Comparison of ENCODE assay signal across 11 cellular contexts in the genomic region with DNA sequence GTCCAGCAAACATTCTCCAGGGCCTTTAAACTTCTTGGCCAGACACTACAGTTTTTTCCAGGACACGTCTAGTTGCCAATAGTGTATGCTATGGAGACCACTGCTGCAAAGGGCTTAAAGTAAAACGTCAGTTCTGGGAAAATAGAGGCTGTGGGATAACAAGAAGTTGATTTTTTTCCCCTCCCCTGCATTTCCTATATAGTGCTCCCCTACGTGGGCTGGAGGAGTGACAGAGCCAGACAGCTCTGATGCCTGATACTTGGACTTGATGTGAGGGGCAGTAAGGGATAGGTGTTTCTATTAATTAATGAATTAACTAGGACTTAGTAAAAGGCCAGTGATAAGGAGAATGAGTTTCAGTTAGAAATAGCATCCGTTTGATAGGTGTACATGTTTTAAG. TPM values are rescaled to one million over a fixed set of nuclear protein-coding genes. Genes with fewer than 3 reads are reported as not detected.
DNase-seq lines count a peak whose midpoint lies in the region; ATAC-seq, FAIRE-seq and TF ChIP-seq lines count a peak whose summit lies in the region.
"Had no signal": no experiment of that assay in that cellular context is flagged by ENCODE, and none has a peak within 500 bp of the region (broad histone marks: within the 10 kb centered on the region; RNA-seq: fewer than 3 reads in every experiment).

No MANE protein-coding gene starts in this region.

- no peak for TF ChIP-seq RAD21 in A549 (conservative IDR thresholded peaks at IDR 0.05 in 1 of 2, IDR thresholded peaks at IDR 0.05 in 1 of 2)

- ATAC-seq in A549 (no peak), HG03520 (IDR thresholded peaks at IDR 0.05; ENCODE audit: unreplicated experiment) (no peak), GM19351 (IDR thresholded peaks at IDR 0.05; ENCODE audit: unreplicated experiment) (no peak)

- TF ChIP-seq CTCF in A549 (IDR thresholded peaks at IDR 0.05) (no peak), Loucy (conservative IDR thresholded peaks at IDR 0.05; ENCODE audit: low read length) (no peak; the same call in 1 of the 2 replicates), endodermal cell (conservative IDR thresholded peaks at IDR 0.05) (no peak), nephron progenitor cell (IDR thresholded peaks at IDR 0.05) (no peak)

- no peak overlapping the region for H2AFZ ChIP-seq in Loucy (ENCODE audit: low read length)

- TF ChIP-seq POLR2A in A549 (IDR thresholded peaks at IDR 0.05; ENCODE audit: low read length) = no peak

- H3K27ac ChIP-seq in A549 (peak overlapping the region in 1 of 2 experiments; percentile 37; a peak in 1 of 6 replicates), endodermal cell (ENCODE audit: low read depth, low read length) (no peak overlapping the region)

- peak overlapping the region; percentile 82 for H3K4me3 Mint-ChIP-seq in endodermal cell
- peak overlapping the region; percentile 83 for H3K4me3 Mint-ChIP-seq in nephron progenitor cell

- H3K79me2 ChIP-seq in Loucy (ENCODE audit: insufficient read depth, low read length) = peaks cover 76% of the 10 kb centered on the region

- H3K4me1 ChIP-seq in A549 (peaks cover 33% of the 10 kb centered on the region), Loucy (ENCODE audit: insufficient read depth, low read length, poor library complexity, severe bottlenecking) (peaks cover 66% of the 10 kb centered on the region), endodermal cell (ENCODE audit: control insufficient read depth, insufficient read depth, low read length) (no peaks in the 10 kb centered on the region)

- H3K9me3 ChIP-seq in A549 (0 out of 3 replicates have a peak, but pooled peaks cover 2% of the 10 kb centered on the region), Loucy (ENCODE audit: insufficient read depth, low read depth, low read length) (no peaks in the 10 kb centered on the region), endodermal cell (ENCODE audit: control insufficient read depth, low read length) (peaks cover 5% of the 10 kb centered on the region)

- H3K27me3 Mint-ChIP-seq in endodermal cell (ENCODE audit: insufficient read depth) (peaks cover 22% of the 10 kb centered on the region), nephron progenitor cell (ENCODE audit: low read depth, poor library complexity) (peaks cover 24% of the 10 kb centered on the region)

- H3K27me3 ChIP-seq in Loucy (ENCODE audit: insufficient read depth, low read length, poor library complexity, severe bottlenecking) (peaks cover 5% of the 10 kb centered on the region), endodermal cell (ENCODE audit: control insufficient read depth, insufficient read depth, low read length, poor library complexity, severe bottlenecking) (peaks cover 22% of the 10 kb centered on the region)

- H3K36me3 ChIP-seq in Loucy (ENCODE audit: insufficient read depth, low read length) = no peaks in the 10 kb centered on the region
- peaks cover 11% of the 10 kb centered on the region for H3K36me3 ChIP-seq in endodermal cell (ENCODE audit: control insufficient read depth, insufficient read depth, low read length)

- DNase-seq in A549 (ENCODE audit: low read depth in 1 of 2, low spot score in 1 of 2) = no peak
- DNase-seq in endodermal cell = peak; percentile 36
- no peak for DNase-seq in nephron progenitor cell
- no peak for DNase-seq in NCI-H1694 (lab: John Stamatoyannopoulos, UW)
- no peak for DNase-seq in 8988T
- DNase-seq: Calu3 had no signal

- H3K36me3 Mint-ChIP-seq in endodermal cell (ENCODE audit: low read depth) = peaks cover 21% of the 10 kb centered on the region
- H3K36me3 Mint-ChIP-seq in nephron progenitor cell (ENCODE audit: low read depth) = peaks cover 23% of the 10 kb centered on the region

- H3F3A ChIP-seq in Loucy (ENCODE audit: low read depth) = no peaks in the 10 kb centered on the region

- POLR2A ChIA-PET in A549 (lab: Yijun Ruan, JAX) = no interaction called here

- CTCF ChIA-PET in A549 (lab: Yijun Ruan, JAX) = interaction anchor here (1.1 kb wide), 1 partner anchor 72 kb away, joined by 4 read pairs; no protein-coding TSS in a partner anchor

- H3K27ac Mint-ChIP-seq in endodermal cell = no peak overlapping the region
- no peak overlapping the region for H3K27ac Mint-ChIP-seq in nephron progenitor cell

- TF ChIP-seq EP300 in A549 (IDR thresholded peaks at IDR 0.05) = no peak

- H3K4me1 Mint-ChIP-seq in endodermal cell (peaks cover 26% of the 10 kb centered on the region), nephron progenitor cell (peaks cover 47% of the 10 kb centered on the region)

- H3K9me3 Mint-ChIP-seq in endodermal cell (no peaks in the 10 kb centered on the region), nephron progenitor cell (no peaks in the 10 kb centered on the region)

- H3K9ac ChIP-seq in Loucy (ENCODE audit: low read depth, low read length, poor library complexity, severe bottlenecking) (peak overlapping the region; percentile 98), endodermal cell (ENCODE audit: extremely low read depth, low read length, poor library complexity, severe bottlenecking) (peak overlapping the region; percentile 1)

- H3K4me3 ChIP-seq in A549 = no peak overlapping the region
- peak overlapping the region; percentile 99 for H3K4me3 ChIP-seq in Loucy (ENCODE audit: low read length, poor library complexity, severe bottlenecking)
- peak overlapping the region; percentile 99 for H3K4me3 ChIP-seq in endodermal cell (ENCODE audit: low read length)

- H3K4me2 ChIP-seq in A549 (peak overlapping the region; percentile 89), Loucy (ENCODE audit: low read depth, low read length, poor library complexity, severe bottlenecking) (peak overlapping the region; percentile 80)

- no peak for FAIRE-seq in A549 (lab: Jason Lieb, UNC)
- FAIRE-seq: colon had no signal

- WGBS in A549 (ENCODE audit: missing lambda C conversion rate) = 60% methylated on average over 4 of the region's 4 CpGs
- 70 to 97% methylated on average over 3 to 4 of the region's 4 CpGs for WGBS in endodermal cell (ENCODE audit: insufficient coverage in 1 of 2, insufficient read length in 1 of 2), 2 experiments

- H4K20me1 ChIP-seq in Loucy (ENCODE audit: insufficient read depth, low read length, poor library complexity, severe bottlenecking) = peaks cover 14% of the 10 kb centered on the region

- no peaks in the 10 kb centered on the region for H3K9me2 ChIP-seq in Loucy (replicated peaks; ENCODE audit: low read depth, low read length)

TF ChIP-seq in A549, 52 proteins besides CTCF, POLR2A, EP300 and RAD21 (continues in another document):
- TF ChIP-seq FOXS1 (CRISPR knock-in tag; IDR thresholded peaks at IDR 0.05) (no peak), RARB (CRISPR knock-in tag; IDR thresholded peaks at IDR 0.05) (no peak), EHMT2 (IDR thresholded peaks at IDR 0.05; ENCODE audit: low read depth) (no peak), RFX5 (IDR thresholded peaks at IDR 0.05) (no peak), RCOR1 (IDR thresholded peaks at IDR 0.05; ENCODE audit: low read depth, low read length) (no peak), ATOH8 (CRISPR knock-in tag; IDR thresholded peaks at IDR 0.05; ENCODE audit: low read depth) (no peak), ELK1 (IDR thresholded peaks at IDR 0.05; ENCODE audit: low read depth, low read length) (no peak), EHF (CRISPR knock-in tag; IDR thresholded peaks at IDR 0.05) (no peak)

RNA-seq across cellular contexts. Expression of gene ACVR1B, which starts 2.4 kb away (rescaled TPM):
- polyA plus RNA-seq in A549 (2011; rRNA removed) (18.4 and 20.1 TPM in 2 replicates), A549 (2017; fragmentation: RNase III; extraction: RNeasy Plus Mini Kit Qiagen cat#74134 plus additional on column Dnase treatment) (13.2 to 15.2 TPM (median 14.6 TPM) in 3 replicates)
- polyA plus RNA-seq in A549 (2012; cell fraction: cytosol; rRNA removed) = 12.9 and 16.6 TPM in 2 replicates
- 16.8 and 19.9 TPM in 2 replicates for polyA plus RNA-seq in A549 (2012; cell fraction: nucleus; rRNA removed)
- polyA minus RNA-seq in A549 (2011; rRNA and poly(A)+ RNA removed) = 20.2 and 24.6 TPM in 2 replicates
- total RNA-seq in endodermal cell = 10 to 100 TPM; 48.6 to 59.3 TPM
- polyA plus RNA-seq in endodermal cell (2013, experiment 1 of 2) = 33.5 TPM
- 28.8 TPM for polyA plus RNA-seq in endodermal cell (2013, experiment 2 of 2)

RNA-seq across cellular contexts. Expression of gene ACVRL1, which starts 46.6 kb away (rescaled TPM):
- polyA plus RNA-seq in A549 (2011; rRNA removed) (0.03 and 0.22 TPM in 2 replicates), A549 (2017; fragmentation: RNase III; extraction: RNeasy Plus Mini Kit Qiagen cat#74134 plus additional on column Dnase treatment) (0.05 TPM in 1 of 3 replicates, not detected in the others)
- polyA plus RNA-seq in A549 (2012; cell fraction: cytosol; rRNA removed) = 0.07 and 0.25 TPM in 2 replicates
- 0.36 and 0.42 TPM in 2 replicates for polyA plus RNA-seq in A549 (2012; cell fraction: nucleus; rRNA removed)
- polyA minus RNA-seq in A549 (2011; rRNA and poly(A)+ RNA removed) = not detected in 2 replicates
- total RNA-seq in endodermal cell = under 1 TPM; 0.42 to 0.64 TPM
- polyA plus RNA-seq in endodermal cell (2013, experiment 1 of 2) = 1.00 TPM
- 1.4 TPM for polyA plus RNA-seq in endodermal cell (2013, experiment 2 of 2)
- total RNA-seq: activated CD8-positive, alpha-beta memory T cell treated with anti-CD3 and anti-CD28 coated beads for 36 hours; Calu3 had no signal

RNA-seq across cellular contexts. Expression of gene TAMALIN, which starts 52.8 kb away (rescaled TPM):
- polyA plus RNA-seq in A549 (2011; rRNA removed) (0.22 and 0.35 TPM in 2 replicates), A549 (2017; fragmentation: RNase III; extraction: RNeasy Plus Mini Kit Qiagen cat#74134 plus additional on column Dnase treatment) (0.16 to 0.30 TPM (median 0.29 TPM) in 3 replicates)
- 0.44 and 0.53 TPM in 2 replicates for polyA plus RNA-seq in A549 (2012; cell fraction: cytosol; rRNA removed)
- 1.4 and 3.1 TPM in 2 replicates for polyA plus RNA-seq in A549 (2012; cell fraction: nucleus; rRNA removed)
- 0.44 and 0.62 TPM in 2 replicates for polyA minus RNA-seq in A549 (2011; rRNA and poly(A)+ RNA removed)
- 1 to 10 TPM; 4.4 to 9.1 TPM for total RNA-seq in endodermal cell
- polyA plus RNA-seq in endodermal cell (2013, experiment 1 of 2) = 16.3 TPM
- polyA plus RNA-seq in endodermal cell (2013, experiment 2 of 2) = 13.2 TPM
- total RNA-seq: Calu3 had no signal
